1 cellular context compared by ENCODE assay signal in the genomic region with DNA sequence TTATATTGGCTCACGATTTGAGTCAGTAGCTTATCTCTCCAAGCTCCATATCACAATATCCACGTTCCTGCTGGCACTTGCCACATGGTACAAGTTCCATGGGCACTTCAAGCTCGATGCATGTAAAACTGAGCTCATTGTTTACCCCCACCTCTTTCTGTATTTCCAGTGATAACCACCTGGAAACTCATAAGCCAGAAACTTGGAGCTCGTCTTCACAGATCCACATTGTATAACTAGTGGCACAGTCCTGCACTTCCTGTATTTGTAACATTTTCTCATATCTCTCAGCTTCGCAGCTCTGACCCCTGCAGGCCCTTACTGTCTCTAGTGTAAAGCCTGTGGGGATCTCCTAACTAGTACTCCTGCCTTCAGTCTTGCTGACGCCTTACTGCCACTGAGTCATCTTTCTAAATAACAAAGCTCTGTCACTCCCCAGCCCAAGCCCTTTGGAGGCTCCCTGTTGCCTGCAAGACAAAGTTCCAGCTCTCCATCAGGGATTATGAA.
TF ChIP-seq lines count a peak whose summit lies in the region.

No MANE protein-coding gene starts in this region.

TF ChIP-seq in IMR-90, 13 proteins besides CTCF, POLR2A, EP300 and RAD21:
- TF ChIP-seq MAFK (IDR thresholded peaks at IDR 0.05; ENCODE audit: low read depth, low read length) (no peak), RFX5 (IDR thresholded peaks at IDR 0.05; ENCODE audit: low read depth, low read length) (no peak), MXI1 (IDR thresholded peaks at IDR 0.05; ENCODE audit: borderline replicate concordance, low read depth, low read length) (no peak), MAZ (IDR thresholded peaks at IDR 0.05; ENCODE audit: borderline replicate concordance, low read depth, low read length) (no peak), FOS (IDR thresholded peaks at IDR 0.05; ENCODE audit: low read depth, low read length) (no peak)
TF ChIP-seq in IMR-90: peak in this region for 0.
